ENCODE assay signal across 1 cellular context in the genomic region with DNA sequence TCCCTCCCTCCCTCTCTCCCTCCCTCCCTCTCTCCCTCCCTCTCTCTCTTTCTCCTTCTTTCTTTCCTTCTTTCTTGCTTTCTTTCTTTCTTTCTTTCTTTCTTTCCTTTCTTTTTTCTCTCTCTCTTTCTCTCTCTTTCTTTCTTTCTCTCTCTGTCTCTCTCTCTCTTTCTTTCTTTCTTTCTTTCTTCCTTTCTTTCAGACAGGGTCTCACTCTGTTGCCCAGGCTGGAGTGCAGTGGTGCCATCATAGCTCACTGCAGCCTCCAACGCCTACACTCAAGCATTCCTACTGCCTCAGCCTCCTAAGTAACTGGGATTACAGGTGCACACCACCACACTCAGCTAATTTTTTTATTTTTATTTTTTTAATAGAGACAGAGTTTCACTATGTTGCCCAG. TPM values are rescaled to one million over a fixed set of nuclear protein-coding genes. Genes with fewer than 3 reads are reported as not detected.
"Had no signal": no experiment of that assay in that cellular context is flagged by ENCODE, and none has a peak within 500 bp of the region (broad histone marks: within the 10 kb centered on the region; RNA-seq: fewer than 3 reads in every experiment).

No MANE protein-coding gene starts in this region.

RNA-seq across cellular contexts. Expression of a gene that starts 14.1 kb away (rescaled TPM):
- total RNA-seq: OCI-LY7 had no signal
